In genomic region chr1:33341190-33341589, GRCh38 we compare ENCODE assay signal across 1 cellular context.
TF ChIP-seq lines count a peak whose summit lies in the region.

No MANE protein-coding gene starts in this region.

TF ChIP-seq in SK-N-SH treated with all-trans-retinoic acid at 6 μM for 48 hours, 23 proteins besides CTCF, POLR2A, EP300 and RAD21 (continued from another document):
- TF ChIP-seq RARB (CRISPR knock-in tag; IDR thresholded peaks at IDR 0.05) (no peak), GLIS3 (CRISPR knock-in tag; IDR thresholded peaks at IDR 0.05) (no peak), ESRRG (CRISPR knock-in tag; IDR thresholded peaks at IDR 0.05) (no peak), ZFP30 (CRISPR knock-in tag; IDR thresholded peaks at IDR 0.05) (no peak), ZFP3 (CRISPR knock-in tag; IDR thresholded peaks at IDR 0.05) (no peak), BACH2 (CRISPR knock-in tag; IDR thresholded peaks at IDR 0.05; ENCODE audit: borderline replicate concordance) (no peak), POU6F1 (CRISPR knock-in tag; IDR thresholded peaks at IDR 0.05; ENCODE audit: borderline replicate concordance, low read depth) (no peak), CREB5 (CRISPR knock-in tag; IDR thresholded peaks at IDR 0.05; ENCODE audit: low read depth) (no peak), TCF4 (CRISPR knock-in tag; IDR thresholded peaks at IDR 0.05; ENCODE audit: borderline replicate concordance) (no peak), OSR1 (CRISPR knock-in tag; IDR thresholded peaks at IDR 0.05) (no peak), PATZ1 (CRISPR knock-in tag; IDR thresholded peaks at IDR 0.05; ENCODE audit: borderline replicate concordance) (no peak), ZNF565 (CRISPR knock-in tag; conservative IDR thresholded peaks at IDR 0.05; ENCODE audit: low read depth) (no peak)
TF ChIP-seq in SK-N-SH treated with all-trans-retinoic acid at 6 μM for 48 hours: peak in this region for 0.
